Comparison of ENCODE assay signal across 1 cellular context in the genomic region with DNA sequence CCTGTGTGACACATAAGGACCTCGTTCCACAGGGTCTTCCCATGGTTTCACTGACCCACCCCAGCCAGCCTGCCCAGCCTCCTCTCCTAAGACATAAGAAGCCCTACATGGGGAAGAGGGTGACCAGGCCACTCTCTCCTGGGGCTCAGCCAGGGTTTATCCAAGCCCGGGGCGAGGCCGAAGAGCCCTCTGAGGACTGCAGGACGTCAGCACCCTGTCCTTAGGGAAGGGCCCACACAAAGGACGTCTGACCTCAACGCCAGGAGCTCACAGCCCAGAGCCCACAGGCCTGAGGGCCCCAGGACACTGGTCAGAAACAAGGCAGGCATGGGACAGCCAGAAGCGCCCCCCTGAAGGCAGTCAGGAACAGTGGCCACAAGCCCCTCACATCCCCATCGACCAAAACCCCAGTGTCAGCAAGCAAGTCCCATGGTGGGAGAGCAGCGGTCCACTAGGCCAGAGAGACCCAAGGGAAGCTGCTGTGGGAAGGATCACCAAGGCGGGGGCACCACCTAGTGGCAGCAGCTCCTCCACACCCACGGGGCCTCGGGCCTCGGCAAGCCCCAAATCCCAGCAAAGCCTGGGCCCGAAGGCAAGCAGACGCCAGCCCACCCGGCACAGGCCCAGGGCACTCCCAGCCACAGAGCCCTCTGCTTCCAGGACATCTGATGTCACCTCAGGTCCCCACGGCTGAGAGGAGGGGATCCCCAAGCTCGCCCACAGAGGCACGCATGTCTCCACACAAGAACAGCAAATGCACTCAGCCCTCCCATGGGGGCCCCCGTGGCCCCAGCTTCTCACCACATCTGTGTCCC.
TF ChIP-seq lines count a peak whose summit lies in the region.

No MANE protein-coding gene starts in this region.

TF ChIP-seq in HepG2, 621 proteins besides CTCF, POLR2A, EP300 and RAD21:
- TF ChIP-seq ZNF430 (CRISPR knock-in tag; IDR thresholded peaks at IDR 0.05) (no peak), JUND (CRISPR knock-in tag; IDR thresholded peaks at IDR 0.05) (no peak), DNMT1 (CRISPR knock-in tag; IDR thresholded peaks at IDR 0.05) (0 out of 2 replicates have a peak, but pooled peaks have one; percentile 30), ZBTB38 (CRISPR knock-in tag; IDR thresholded peaks at IDR 0.05) (peak; percentile 33; the same call in 1 of the 2 replicates), HOXD1 (CRISPR knock-in tag; IDR thresholded peaks at IDR 0.05) (no peak), KLF15 (CRISPR knock-in tag; IDR thresholded peaks at IDR 0.05; ENCODE audit: borderline replicate concordance) (no peak), ZNF326 (CRISPR knock-in tag; IDR thresholded peaks at IDR 0.05; ENCODE audit: borderline replicate concordance) (no peak), GABPA (IDR thresholded peaks at IDR 0.05; ENCODE audit: low read depth, low read length) (no peak), GABPA (CRISPR knock-in tag; IDR thresholded peaks at IDR 0.05; ENCODE audit: low read depth) (no peak), TAF15 (IDR thresholded peaks at IDR 0.05; ENCODE audit: low read depth, low read length, poor library complexity, severe bottlenecking) (no peak), THYN1 (CRISPR knock-in tag; IDR thresholded peaks at IDR 0.05; ENCODE audit: borderline replicate concordance, low read depth) (no peak), SMC3 (IDR thresholded peaks at IDR 0.05; ENCODE audit: low read length) (0 out of 2 replicates have a peak, but pooled peaks have one; percentile 21), XRCC5 (optimal IDR thresholded peaks at IDR 0.05; ENCODE audit: low read length) (peak; percentile 27), STAG1 (CRISPR knock-in tag; IDR thresholded peaks at IDR 0.05) (peak; percentile 96), PAX8 (CRISPR knock-in tag; IDR thresholded peaks at IDR 0.05; ENCODE audit: borderline replicate concordance) (no peak), NR2F6 (IDR thresholded peaks at IDR 0.05) (no peak), NR2F6 (CRISPR knock-in tag; IDR thresholded peaks at IDR 0.05) (0 out of 2 replicates have a peak, but pooled peaks have one; percentile 21), EED (CRISPR knock-in tag; IDR thresholded peaks at IDR 0.05) (0 out of 2 replicates have a peak, but pooled peaks have one; percentile 28)
- TF ChIP-seq, protein P1, sequence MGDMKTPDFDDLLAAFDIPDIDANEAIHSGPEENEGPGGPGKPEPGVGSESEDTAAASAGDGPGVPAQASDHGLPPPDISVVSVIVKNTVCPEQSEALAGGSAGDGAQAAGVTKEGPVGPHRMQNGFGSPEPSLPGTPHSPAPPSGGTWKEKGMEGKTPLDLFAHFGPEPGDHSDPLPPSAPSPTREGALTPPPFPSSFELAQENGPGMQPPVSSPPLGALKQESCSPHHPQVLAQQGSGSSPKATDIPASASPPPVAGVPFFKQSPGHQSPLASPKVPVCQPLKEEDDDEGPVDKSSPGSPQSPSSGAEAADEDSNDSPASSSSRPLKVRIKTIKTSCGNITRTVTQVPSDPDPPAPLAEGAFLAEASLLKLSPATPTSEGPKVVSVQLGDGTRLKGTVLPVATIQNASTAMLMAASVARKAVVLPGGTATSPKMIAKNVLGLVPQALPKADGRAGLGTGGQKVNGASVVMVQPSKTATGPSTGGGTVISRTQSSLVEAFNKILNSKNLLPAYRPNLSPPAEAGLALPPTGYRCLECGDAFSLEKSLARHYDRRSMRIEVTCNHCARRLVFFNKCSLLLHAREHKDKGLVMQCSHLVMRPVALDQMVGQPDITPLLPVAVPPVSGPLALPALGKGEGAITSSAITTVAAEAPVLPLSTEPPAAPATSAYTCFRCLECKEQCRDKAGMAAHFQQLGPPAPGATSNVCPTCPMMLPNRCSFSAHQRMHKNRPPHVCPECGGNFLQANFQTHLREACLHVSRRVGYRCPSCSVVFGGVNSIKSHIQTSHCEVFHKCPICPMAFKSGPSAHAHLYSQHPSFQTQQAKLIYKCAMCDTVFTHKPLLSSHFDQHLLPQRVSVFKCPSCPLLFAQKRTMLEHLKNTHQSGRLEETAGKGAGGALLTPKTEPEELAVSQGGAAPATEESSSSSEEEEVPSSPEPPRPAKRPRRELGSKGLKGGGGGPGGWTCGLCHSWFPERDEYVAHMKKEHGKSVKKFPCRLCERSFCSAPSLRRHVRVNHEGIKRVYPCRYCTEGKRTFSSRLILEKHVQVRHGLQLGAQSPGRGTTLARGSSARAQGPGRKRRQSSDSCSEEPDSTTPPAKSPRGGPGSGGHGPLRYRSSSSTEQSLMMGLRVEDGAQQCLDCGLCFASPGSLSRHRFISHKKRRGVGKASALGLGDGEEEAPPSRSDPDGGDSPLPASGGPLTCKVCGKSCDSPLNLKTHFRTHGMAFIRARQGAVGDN (CRISPR knock-in tag; IDR thresholded peaks at IDR 0.05) = peak; percentile 46; the same call in 1 of the 2 replicates
- TF ChIP-seq, protein P2, sequence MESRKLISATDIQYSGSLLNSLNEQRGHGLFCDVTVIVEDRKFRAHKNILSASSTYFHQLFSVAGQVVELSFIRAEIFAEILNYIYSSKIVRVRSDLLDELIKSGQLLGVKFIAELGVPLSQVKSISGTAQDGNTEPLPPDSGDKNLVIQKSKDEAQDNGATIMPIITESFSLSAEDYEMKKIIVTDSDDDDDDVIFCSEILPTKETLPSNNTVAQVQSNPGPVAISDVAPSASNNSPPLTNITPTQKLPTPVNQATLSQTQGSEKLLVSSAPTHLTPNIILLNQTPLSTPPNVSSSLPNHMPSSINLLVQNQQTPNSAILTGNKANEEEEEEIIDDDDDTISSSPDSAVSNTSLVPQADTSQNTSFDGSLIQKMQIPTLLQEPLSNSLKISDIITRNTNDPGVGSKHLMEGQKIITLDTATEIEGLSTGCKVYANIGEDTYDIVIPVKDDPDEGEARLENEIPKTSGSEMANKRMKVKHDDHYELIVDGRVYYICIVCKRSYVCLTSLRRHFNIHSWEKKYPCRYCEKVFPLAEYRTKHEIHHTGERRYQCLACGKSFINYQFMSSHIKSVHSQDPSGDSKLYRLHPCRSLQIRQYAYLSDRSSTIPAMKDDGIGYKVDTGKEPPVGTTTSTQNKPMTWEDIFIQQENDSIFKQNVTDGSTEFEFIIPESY (CRISPR knock-in tag; IDR thresholded peaks at IDR 0.05) = peak; percentile 70; the same call in 1 of the 2 replicates
- TF ChIP-seq, protein P3, sequence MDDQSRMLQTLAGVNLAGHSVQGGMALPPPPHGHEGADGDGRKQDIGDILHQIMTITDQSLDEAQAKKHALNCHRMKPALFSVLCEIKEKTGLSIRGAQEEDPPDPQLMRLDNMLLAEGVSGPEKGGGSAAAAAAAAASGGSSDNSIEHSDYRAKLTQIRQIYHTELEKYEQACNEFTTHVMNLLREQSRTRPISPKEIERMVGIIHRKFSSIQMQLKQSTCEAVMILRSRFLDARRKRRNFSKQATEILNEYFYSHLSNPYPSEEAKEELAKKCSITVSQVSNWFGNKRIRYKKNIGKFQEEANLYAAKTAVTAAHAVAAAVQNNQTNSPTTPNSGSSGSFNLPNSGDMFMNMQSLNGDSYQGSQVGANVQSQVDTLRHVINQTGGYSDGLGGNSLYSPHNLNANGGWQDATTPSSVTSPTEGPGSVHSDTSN (CRISPR knock-in tag; IDR thresholded peaks at IDR 0.05; ENCODE audit: borderline replicate concordance) = no peak
- TF ChIP-seq, protein P4, sequence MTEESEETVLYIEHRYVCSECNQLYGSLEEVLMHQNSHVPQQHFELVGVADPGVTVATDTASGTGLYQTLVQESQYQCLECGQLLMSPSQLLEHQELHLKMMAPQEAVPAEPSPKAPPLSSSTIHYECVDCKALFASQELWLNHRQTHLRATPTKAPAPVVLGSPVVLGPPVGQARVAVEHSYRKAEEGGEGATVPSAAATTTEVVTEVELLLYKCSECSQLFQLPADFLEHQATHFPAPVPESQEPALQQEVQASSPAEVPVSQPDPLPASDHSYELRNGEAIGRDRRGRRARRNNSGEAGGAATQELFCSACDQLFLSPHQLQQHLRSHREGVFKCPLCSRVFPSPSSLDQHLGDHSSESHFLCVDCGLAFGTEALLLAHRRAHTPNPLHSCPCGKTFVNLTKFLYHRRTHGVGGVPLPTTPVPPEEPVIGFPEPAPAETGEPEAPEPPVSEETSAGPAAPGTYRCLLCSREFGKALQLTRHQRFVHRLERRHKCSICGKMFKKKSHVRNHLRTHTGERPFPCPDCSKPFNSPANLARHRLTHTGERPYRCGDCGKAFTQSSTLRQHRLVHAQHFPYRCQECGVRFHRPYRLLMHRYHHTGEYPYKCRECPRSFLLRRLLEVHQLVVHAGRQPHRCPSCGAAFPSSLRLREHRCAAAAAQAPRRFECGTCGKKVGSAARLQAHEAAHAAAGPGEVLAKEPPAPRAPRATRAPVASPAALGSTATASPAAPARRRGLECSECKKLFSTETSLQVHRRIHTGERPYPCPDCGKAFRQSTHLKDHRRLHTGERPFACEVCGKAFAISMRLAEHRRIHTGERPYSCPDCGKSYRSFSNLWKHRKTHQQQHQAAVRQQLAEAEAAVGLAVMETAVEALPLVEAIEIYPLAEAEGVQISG (CRISPR knock-in tag; IDR thresholded peaks at IDR 0.05) = peak; percentile 26; the same call in 1 of the 2 replicates
- TF ChIP-seq, protein P5, sequence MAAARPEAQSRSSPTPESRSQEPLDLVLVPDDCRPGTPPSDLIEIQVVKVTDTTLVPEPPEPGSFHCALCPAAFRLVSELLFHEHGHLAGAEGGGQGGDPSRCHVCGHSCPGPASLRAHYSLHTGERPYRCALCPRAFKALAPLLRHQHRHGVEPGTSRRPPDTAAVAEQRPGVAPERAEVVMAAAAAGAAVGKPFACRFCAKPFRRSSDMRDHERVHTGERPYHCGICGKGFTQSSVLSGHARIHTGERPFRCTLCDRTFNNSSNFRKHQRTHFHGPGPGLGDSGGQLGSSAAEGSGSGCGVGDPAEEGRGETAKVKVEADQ (CRISPR knock-in tag; IDR thresholded peaks at IDR 0.05; ENCODE audit: borderline replicate concordance) = no peak
- TF ChIP-seq, protein P6, sequence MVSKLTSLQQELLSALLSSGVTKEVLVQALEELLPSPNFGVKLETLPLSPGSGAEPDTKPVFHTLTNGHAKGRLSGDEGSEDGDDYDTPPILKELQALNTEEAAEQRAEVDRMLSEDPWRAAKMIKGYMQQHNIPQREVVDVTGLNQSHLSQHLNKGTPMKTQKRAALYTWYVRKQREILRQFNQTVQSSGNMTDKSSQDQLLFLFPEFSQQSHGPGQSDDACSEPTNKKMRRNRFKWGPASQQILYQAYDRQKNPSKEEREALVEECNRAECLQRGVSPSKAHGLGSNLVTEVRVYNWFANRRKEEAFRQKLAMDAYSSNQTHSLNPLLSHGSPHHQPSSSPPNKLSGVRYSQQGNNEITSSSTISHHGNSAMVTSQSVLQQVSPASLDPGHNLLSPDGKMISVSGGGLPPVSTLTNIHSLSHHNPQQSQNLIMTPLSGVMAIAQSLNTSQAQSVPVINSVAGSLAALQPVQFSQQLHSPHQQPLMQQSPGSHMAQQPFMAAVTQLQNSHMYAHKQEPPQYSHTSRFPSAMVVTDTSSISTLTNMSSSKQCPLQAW (CRISPR knock-in tag; IDR thresholded peaks at IDR 0.05) = 0 out of 2 replicates have a peak, but pooled peaks have one; percentile 16
- TF ChIP-seq, protein P7, sequence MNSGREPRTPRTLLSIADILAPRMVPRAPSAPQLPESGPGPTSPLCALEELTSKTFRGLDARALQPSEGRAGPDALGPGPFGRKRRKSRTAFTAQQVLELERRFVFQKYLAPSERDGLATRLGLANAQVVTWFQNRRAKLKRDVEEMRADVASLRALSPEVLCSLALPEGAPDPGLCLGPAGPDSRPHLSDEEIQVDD (CRISPR knock-in tag; IDR thresholded peaks at IDR 0.05; ENCODE audit: borderline replicate concordance) = no peak
